9 cellular contexts compared by ENCODE assay signal in genomic region chr1:44826375-44827196, GRCh38. TPM values are rescaled to one million over a fixed set of nuclear protein-coding genes. Genes with fewer than 3 reads are reported as not detected.
DNase-seq lines count a peak whose midpoint lies in the region; ATAC-seq and TF ChIP-seq lines count a peak whose summit lies in the region.
"Had no signal": no experiment of that assay in that cellular context is flagged by ENCODE, and none has a peak within 500 bp of the region (broad histone marks: within the 10 kb centered on the region; RNA-seq: fewer than 3 reads in every experiment).

No MANE protein-coding gene starts in this region.

- peak; percentile 88 for DNase-seq in KBM-7
- peak in 2 of 4 donors; percentile 14 to 72 for DNase-seq in body of pancreas
- no peak for DNase-seq in stomach
- no peak for DNase-seq in NCI-H2171 treated with DMSO at 0.1 percent for 48 hours (lab: John Stamatoyannopoulos, UW)
- no peak for DNase-seq in MG63
- DNase-seq in GM20000 (ENCODE audit: low spot score), result no peak
- DNase-seq: activated T-cell treated with anti-CD3 and anti-CD28 coated beads, Interleukin-2, amount 50 U/mL, for 4 hours had no signal

- TF ChIP-seq POLR2A in body of pancreas (IDR thresholded peaks at IDR 0.05) (peak in 1 of 3 donors; percentile 20), stomach (IDR thresholded peaks at IDR 0.05) (no peak)

- H3K9me3 ChIP-seq in body of pancreas (no peaks in the 10 kb centered on the region), stomach (no peaks in the 10 kb centered on the region), MG63 (no peaks in the 10 kb centered on the region)

- in situ Hi-C loops in KBM-7 (cut with MboI; ENCODE audit: low pct_unique_long_range_greater_than_20kb, low sequenced_read_pairs), result no loop called here

- no peaks in the 10 kb centered on the region for H3K27me3 ChIP-seq in body of pancreas
- H3K27me3 ChIP-seq in layer of hippocampus (ENCODE audit: control insufficient read depth, insufficient read depth, low read length), result no peaks in the 10 kb centered on the region
- no peaks in the 10 kb centered on the region for H3K27me3 ChIP-seq in stomach
- H3K27me3 ChIP-seq in MG63, result no peaks in the 10 kb centered on the region

- H3K4me1 ChIP-seq in body of pancreas (no peaks in the 10 kb centered on the region), stomach (peaks cover 0 to 17% (median 3%) of the 10 kb centered on the region in 4 donors)

- ATAC-seq in body of pancreas, result peak; percentile 38
- no peak for ATAC-seq in GM19467 (IDR thresholded peaks at IDR 0.05; ENCODE audit: unreplicated experiment)
- ATAC-seq: activated T-cell treated with anti-CD3 and anti-CD28 coated beads, Interleukin-2, amount 50 U/mL, for 4 hours had no signal

- TF ChIP-seq CTCF in body of pancreas (IDR thresholded peaks at IDR 0.05) (no peak), stomach (IDR thresholded peaks at IDR 0.05) (no peak), GM20000 (IDR thresholded peaks at IDR 0.05; ENCODE audit: extremely low read depth, missing control alignments) (no peak)

- TF ChIP-seq EP300 in stomach (IDR thresholded peaks at IDR 0.05), result no peak

- WGBS in body of pancreas, 2 donors, result 64 to 79% methylated on average over 19 to 24 of the region's 24 CpGs
- WGBS in stomach, 5 donors, result 44 to 55% (median 47%) methylated on average over 18 to 24 of the region's 24 CpGs

- intact Hi-C loops in body of pancreas (cut with DNase I) (loop anchor here (5.0 kb wide), 1 partner anchor 34 kb away; no protein-coding TSS in a partner anchor), stomach (cut with DNase I; ENCODE audit: low total_unique reads) (no loop called here)

- no peak overlapping the region for H3K4me3 ChIP-seq in body of pancreas
- H3K4me3 ChIP-seq in stomach, result no peak overlapping the region
- H3K4me3 ChIP-seq in MG63, result no peak overlapping the region

- no peaks in the 10 kb centered on the region for H3K36me3 ChIP-seq in body of pancreas (replicated peaks in 1 of 2; ENCODE audit: insufficient read depth in 1 of 2, low read depth in 2 of 2)
- no peaks in the 10 kb centered on the region for H3K36me3 ChIP-seq in stomach
- H3K36me3 ChIP-seq in MG63, result no peaks in the 10 kb centered on the region

- H3K27ac ChIP-seq in body of pancreas (peak overlapping the region in 2 of 4 donors; percentile 3 to 63), layer of hippocampus (ENCODE audit: low read depth, low read length) (peak overlapping the region; percentile 65), stomach (peak overlapping the region in 3 of 5 donors; percentile 26 to 56 (median 38))

RNA-seq across cellular contexts. Expression of gene PTCH2, which starts 16.5 kb away (rescaled TPM):
- under 1 TPM; 0.26 to 0.99 TPM for total RNA-seq in body of pancreas
- total RNA-seq in stomach, result 1 to 10 TPM in 2 of 5 donors, under 1 TPM in 1, not detected in 2; under 0.01 to 2.3 (median 1.8) TPM
- polyA plus RNA-seq in stomach, result under 1 TPM; 0.19 to 0.50 (median 0.31) TPM
- total RNA-seq in MG63 (2014; rRNA removed; shearing (Covaris generic); ENCODE audit: low replicate concordance), result not detected in 2 replicates

RNA-seq across cellular contexts. Expression of gene BTBD19, which starts 18.3 kb away (rescaled TPM):
- 1 to 10 TPM; 5.7 to 9.9 TPM for total RNA-seq in body of pancreas
- total RNA-seq in stomach, result 1 to 10 TPM in 2 of 5 donors, under 1 TPM in 1, not detected in 2; 0.89 to 4.1 (median 2.9) TPM
- polyA plus RNA-seq in stomach, result 1 to 10 TPM; 1.4 to 2.9 (median 2.8) TPM
- 1.0 and 1.2 TPM in 2 replicates for total RNA-seq in MG63 (2014; rRNA removed; shearing (Covaris generic); ENCODE audit: low replicate concordance)

RNA-seq across cellular contexts. Expression of gene DYNLT4, which starts 19.4 kb away (rescaled TPM):
- total RNA-seq in body of pancreas (1 to 10 TPM in 1 of 2 donors, not detected in 1; 2.9 TPM), stomach (10 to 100 TPM in 1 of 5 donors, not detected in 4; 25.5 TPM)
- polyA plus RNA-seq in stomach, result 1 to 10 TPM in 1 of 3 donors, under 1 TPM in 2; 0.38 to 4.4 (median 0.50) TPM
- not detected in 2 replicates for total RNA-seq in MG63 (2014; rRNA removed; shearing (Covaris generic); ENCODE audit: low replicate concordance)
- total RNA-seq: activated T-cell treated with anti-CD3 and anti-CD28 coated beads, Interleukin-2, amount 50 U/mL, for 4 hours had no signal

RNA-seq across cellular contexts. Expression of gene PLK3, which starts 26.4 kb away (rescaled TPM):
- 10 to 100 TPM; 20.8 to 29.7 TPM for total RNA-seq in body of pancreas
- 10 to 100 TPM in 4 of 5 donors, under 1 TPM in 1; 0.58 to 30.4 (median 24.3) TPM for total RNA-seq in stomach
- 10 to 100 TPM in 2 of 3 donors, 1 to 10 TPM in 1; 9.5 to 21.2 (median 13.5) TPM for polyA plus RNA-seq in stomach
- 5.3 and 5.9 TPM in 2 replicates for total RNA-seq in MG63 (2014; rRNA removed; shearing (Covaris generic); ENCODE audit: low replicate concordance)

RNA-seq across cellular contexts. Expression of gene BEST4, which starts 38.6 kb away (rescaled TPM):
- under 1 TPM in 1 of 2 donors, not detected in 1; 0.26 TPM for total RNA-seq in body of pancreas
- 10 to 100 TPM in 1 of 5 donors, under 1 TPM in 1, not detected in 3; 0.87 to 60.0 TPM for total RNA-seq in stomach
- under 1 TPM in 1 of 3 donors, not detected in 2; 0.35 TPM for polyA plus RNA-seq in stomach
- total RNA-seq in MG63 (2014; rRNA removed; shearing (Covaris generic); ENCODE audit: low replicate concordance), result not detected in 2 replicates
